Comparison of ENCODE assay signal across 10 cellular contexts in genomic region chr5:87195104-87195581, GRCh38.
DNase-seq lines count a peak whose midpoint lies in the region; ATAC-seq and TF ChIP-seq lines count a peak whose summit lies in the region.
"Had no signal": no experiment of that assay in that cellular context is flagged by ENCODE, and none has a peak within 500 bp of the region (broad histone marks: within the 10 kb centered on the region; RNA-seq: fewer than 3 reads in every experiment).

No MANE protein-coding gene starts in this region.

- CTCF ChIA-PET in AG04449 (lab: Yijun Ruan, JAX): interaction anchor here (1.0 kb wide), 1 partner anchor 11 kb away, joined by 3 read pairs; no protein-coding TSS in a partner anchor

- H3K4me1 ChIP-seq in fibroblast of lung (ENCODE audit: control insufficient read depth, extremely low read depth, insufficient read depth, low read length): peaks cover 6% of the 10 kb centered on the region

- TF ChIP-seq RAD21 in Ishikawa (IDR thresholded peaks at IDR 0.05; ENCODE audit: low read depth): no peak

- peak overlapping the region; percentile 71 for H3K4me2 ChIP-seq in fibroblast of lung (ENCODE audit: extremely low read depth, insufficient read depth, low read length)

- no peak for TF ChIP-seq EP300 in Ishikawa (IDR thresholded peaks at IDR 0.05; ENCODE audit: borderline replicate concordance)

- no peaks in the 10 kb centered on the region for H3K79me2 ChIP-seq in fibroblast of lung (ENCODE audit: control insufficient read depth, insufficient read depth, low read length)

- H3K27me3 ChIP-seq in fibroblast of lung (ENCODE audit: control insufficient read depth, insufficient read depth, low read length): no peaks in the 10 kb centered on the region

- H3K27ac ChIP-seq in fibroblast of lung (ENCODE audit: insufficient read depth, low read length): peak overlapping the region; percentile 63

- H3K36me3 ChIP-seq in fibroblast of lung (ENCODE audit: control insufficient read depth, insufficient read depth, low read length): no peaks in the 10 kb centered on the region

- POLR2A ChIA-PET in AG04449 (lab: Yijun Ruan, JAX): interaction anchor here (0.5 to 1.5 kb wide), 2 partner anchors 12 to 64 kb away, joined by 3 to 6 read pairs; no protein-coding TSS in a partner anchor

- no peaks in the 10 kb centered on the region for H3K9me3 ChIP-seq in fibroblast of lung (ENCODE audit: control insufficient read depth, insufficient read depth, low read depth, low read length)

- DNase-seq in AG04449 (ENCODE audit: low read depth, low spot score) (peak; percentile 33), fibroblast of lung (ENCODE audit: low read depth in 2 of 2) (peak; percentile 61 to 85), NCI-H526 treated with DMSO at 0.1 percent for 48 hours (lab: John Stamatoyannopoulos, UW) (no peak), activated gamma-delta T cell (lab: John Stamatoyannopoulos, UW) (no peak), NCI-H2171 treated with DMSO at 0.1 percent for 48 hours (lab: John Stamatoyannopoulos, UW) (no peak)
- DNase-seq: effector CD8-positive, alpha-beta T cell had no signal

- H4K20me1 ChIP-seq in fibroblast of lung (ENCODE audit: control insufficient read depth, extremely low read depth, insufficient read depth, low read length): no peaks in the 10 kb centered on the region

- peak overlapping the region; percentile 88 for H2AFZ ChIP-seq in fibroblast of lung (ENCODE audit: low read length)

- ATAC-seq in GM18870 (IDR thresholded peaks at IDR 0.05; ENCODE audit: unreplicated experiment) (peak; percentile 58), GM18873 (IDR thresholded peaks at IDR 0.05; ENCODE audit: low FRiP score, unreplicated experiment) (no peak)
- ATAC-seq: Panc1 had no signal

- H3K4me3 ChIP-seq in AG04449 (ENCODE audit: low read depth, low read length) (no peak overlapping the region), fibroblast of lung (replicated peaks in 1 of 4; ENCODE audit: control extremely low read depth in 1 of 4, insufficient read depth in 1 of 4, low read depth in 3 of 4, low read length in 4 of 4) (no peak overlapping the region)

- no peak for TF ChIP-seq CTCF in AG04449 (IDR thresholded peaks at IDR 0.05; ENCODE audit: insufficient read depth, low read length, missing control alignments)
- no peak for TF ChIP-seq CTCF in fibroblast of lung (conservative IDR thresholded peaks at IDR 0.05 in 1 of 2, IDR thresholded peaks at IDR 0.05 in 1 of 2; ENCODE audit: low read depth in 1 of 2, low read length in 2 of 2)

- H3K9ac ChIP-seq in fibroblast of lung (ENCODE audit: insufficient read depth, low read length): no peak overlapping the region

TF ChIP-seq in Ishikawa, 13 proteins besides CTCF, POLR2A, EP300 and RAD21:
- TF ChIP-seq MAX (IDR thresholded peaks at IDR 0.05) (no peak), EGR1 (IDR thresholded peaks at IDR 0.05) (peak; percentile 56; the same call in 1 of the 2 replicates)

Comparison
In these comparisons a context has a peak if more than half of its experiments do, and no peak if none do; other contexts are left out.
1. DNase-seq: peak in AG04449 (single experiment) and fibroblast of lung (2 of 2); none in NCI-H526 treated with DMSO at 0.1 percent for 48 hours (single experiment), activated gamma-delta T cell (single experiment) and NCI-H2171 treated with DMSO at 0.1 percent for 48 hours (single experiment).